8 cellular contexts compared by ENCODE assay signal in genomic region chr6:112029045-112029822, GRCh38. TPM values are rescaled to one million over a fixed set of nuclear protein-coding genes. Genes with fewer than 3 reads are reported as not detected.
DNase-seq lines count a peak whose midpoint lies in the region; ATAC-seq and TF ChIP-seq lines count a peak whose summit lies in the region.

No MANE protein-coding gene starts in this region.

- POLR2A ChIA-PET in CD4-positive, alpha-beta memory T cell (lab: Charles Lee; ENCODE audit: partially characterized antibody), result interaction anchor here (0.8 to 4.7 kb wide), 14 partner anchors 13 to 319 kb away, joined by 3 to 85 read pairs (median 6); partner anchors contain the start of gene FYN
- POLR2A ChIA-PET in MCF 10A (lab: Yijun Ruan, JAX), result interaction anchor here (0.7 kb wide), 1 partner anchor 845 kb away, joined by 3 read pairs; no protein-coding TSS in a partner anchor

- peak; percentile 36 to 62 (median 43) for DNase-seq in CD4-positive, alpha-beta memory T cell
- DNase-seq in NCI-H2029 treated with DMSO at 0.1 percent for 48 hours (lab: John Stamatoyannopoulos, UW) (peak; percentile 52), MCF 10A (ENCODE audit: unreplicated experiment) (peak; percentile 69), left lobe of liver (ENCODE audit: low spot score) (no peak)
- peak; percentile 65 to 81 (median 71) for DNase-seq in stimulated activated CD4-positive, alpha-beta T cell treated with anti-CD3 and anti-CD28 coated beads, TNF-alpha, amount 100 ng/mL, for 48 hours (ENCODE audit: low read depth in 3 of 3)

- no peaks in the 10 kb centered on the region for H3K27me3 ChIP-seq in CD4-positive, alpha-beta memory T cell (ENCODE audit: insufficient read depth, low read length)

- H3K4me1 ChIP-seq in CD4-positive, alpha-beta memory T cell (ENCODE audit: insufficient read depth, low read length), result peaks cover 76% of the 10 kb centered on the region

- H3K9me3 ChIP-seq in CD4-positive, alpha-beta memory T cell (ENCODE audit: control insufficient read depth in 1 of 2, low read length in 2 of 2), result no peaks in the 10 kb centered on the region

- CTCF ChIA-PET in CD4-positive, alpha-beta memory T cell (lab: Charles Lee; ENCODE audit: partially characterized antibody), result interaction anchor here (0.6 to 5.0 kb wide), 20 partner anchors 8 to 773 kb away, joined by 3 to 184 read pairs (median 5); a partner anchor contains a TSS
- CTCF ChIA-PET in MCF 10A (lab: Yijun Ruan, JAX), result interaction anchor here (0.7 to 3.9 kb wide), 13 partner anchors 9 to 1939 kb away, joined by 3 to 47 read pairs (median 4); no protein-coding TSS in a partner anchor

- peak; percentile 70 for TF ChIP-seq CTCF in VCaP (conservative IDR thresholded peaks at IDR 0.05)
- TF ChIP-seq CTCF in MCF 10A (IDR thresholded peaks at IDR 0.05; ENCODE audit: unreplicated experiment), result peak; percentile 71

- no peaks in the 10 kb centered on the region for H3K36me3 ChIP-seq in CD4-positive, alpha-beta memory T cell (ENCODE audit: insufficient read depth, low read length)

- intact Hi-C loops in CD4-positive, alpha-beta memory T cell (cut with micrococcal nuclease), result loop anchor here (1.0 kb wide), 2 partner anchors 19 to 319 kb away; no protein-coding TSS in a partner anchor
- intact Hi-C loops in MCF 10A (cut with micrococcal nuclease), result no loop called here

- H3K27me3 Mint-ChIP-seq in CD4-positive, alpha-beta memory T cell, result no peaks in the 10 kb centered on the region
- H3K27me3 Mint-ChIP-seq in MCF 10A (ENCODE audit: insufficient read depth, unreplicated experiment), result peaks cover 11% of the 10 kb centered on the region

- peak overlapping the region in 7 of 8 donors; percentile 35 to 91 (median 74) for H3K4me3 Mint-ChIP-seq in CD4-positive, alpha-beta memory T cell
- no peak overlapping the region for H3K4me3 Mint-ChIP-seq in MCF 10A (ENCODE audit: unreplicated experiment)

- no TSS peak for BruUV-seq in MCF 10A (replicated peaks; lab: Mats Ljungman, UMichigan)

- H3K36me3 Mint-ChIP-seq in CD4-positive, alpha-beta memory T cell, result peaks cover 0 to 7% of the 10 kb centered on the region in 2 donors
- no peaks in the 10 kb centered on the region for H3K36me3 Mint-ChIP-seq in MCF 10A (ENCODE audit: insufficient read depth, unreplicated experiment)

- H3K27ac ChIP-seq in CD4-positive, alpha-beta memory T cell (ENCODE audit: low read depth, low read length), result peak overlapping the region; percentile 61
- H3K27ac ChIP-seq in VCaP, result no peak overlapping the region

- peaks cover 0 to 6% (median 5%) of the 10 kb centered on the region in 8 donors for H3K9me3 Mint-ChIP-seq in CD4-positive, alpha-beta memory T cell
- H3K9me3 Mint-ChIP-seq in MCF 10A (ENCODE audit: unreplicated experiment), result peaks cover 6% of the 10 kb centered on the region

- ATAC-seq in GM21717 (IDR thresholded peaks at IDR 0.05; ENCODE audit: unreplicated experiment) (peak; percentile 79), left lobe of liver (peak; percentile 64), HG03342 (IDR thresholded peaks at IDR 0.05; ENCODE audit: unreplicated experiment) (no peak)

- peak overlapping the region; percentile 84 to 98 (median 94) for H3K27ac Mint-ChIP-seq in CD4-positive, alpha-beta memory T cell
- no peak overlapping the region for H3K27ac Mint-ChIP-seq in MCF 10A (ENCODE audit: low read depth, unreplicated experiment)

- H3K4me3 ChIP-seq in CD4-positive, alpha-beta memory T cell (ENCODE audit: low read length in 2 of 2), result no peak overlapping the region

- peaks cover 55 to 79% (median 68%) of the 10 kb centered on the region in 4 donors for H3K4me1 Mint-ChIP-seq in CD4-positive, alpha-beta memory T cell
- peaks cover 10% of the 10 kb centered on the region for H3K4me1 Mint-ChIP-seq in MCF 10A (ENCODE audit: insufficient read depth, unreplicated experiment)

RNA-seq across cellular contexts. Expression of gene CCN6, which starts 24.7 kb away (rescaled TPM):
- not detected for total RNA-seq in CD4-positive, alpha-beta memory T cell
- under 1 TPM in 1 of 2 donors, not detected in 1; 0.09 TPM for polyA plus RNA-seq in CD4-positive, alpha-beta memory T cell
- total RNA-seq in MCF 10A (2022), result not detected in 2 replicates
- not detected for total RNA-seq in left lobe of liver

RNA-seq across cellular contexts. Expression of gene TUBE1, which starts 58.0 kb away (rescaled TPM):
- 10 to 100 TPM; 40.6 to 45.2 TPM for total RNA-seq in CD4-positive, alpha-beta memory T cell
- 10 to 100 TPM; 15.6 to 19.0 TPM for polyA plus RNA-seq in CD4-positive, alpha-beta memory T cell
- total RNA-seq in MCF 10A (2022), result 42.9 and 47.7 TPM in 2 replicates
- total RNA-seq in left lobe of liver, result 31.9 TPM

RNA-seq across cellular contexts. Expression of gene FAM229B, which starts 58.2 kb away (rescaled TPM):
- total RNA-seq in CD4-positive, alpha-beta memory T cell, result 1 to 10 TPM; 1.7 to 1.9 TPM
- polyA plus RNA-seq in CD4-positive, alpha-beta memory T cell, result 1 to 10 TPM; 3.8 to 7.6 TPM
- total RNA-seq in MCF 10A (2022) (10.8 and 11.3 TPM in 2 replicates), left lobe of liver (13.6 TPM)
